In genomic region chr5:170151105-170151831, GRCh38 we compare ENCODE assay signal across 8 cellular contexts. TPM values are rescaled to one million over a fixed set of nuclear protein-coding genes. Genes with fewer than 3 reads are reported as not detected.
A peak's percentile ranks its signal among the peaks of the same experiment; 100 is the strongest.
DNase-seq lines count a peak whose midpoint lies in the region; ATAC-seq and TF ChIP-seq lines count a peak whose summit lies in the region.

No MANE protein-coding gene starts in this region.

- no peak overlapping the region for H3K4me3 Mint-ChIP-seq in nephron progenitor cell
- no peak overlapping the region for H3K4me3 Mint-ChIP-seq in activated naive CD4-positive, alpha-beta T cell treated with anti-CD3 and anti-CD28 coated beads for 36 hours

- peak; percentile 60 for ATAC-seq in GM18498 (IDR thresholded peaks at IDR 0.05; ENCODE audit: unreplicated experiment)

- TF ChIP-seq CTCF in cardiac fibroblast (IDR thresholded peaks at IDR 0.05; ENCODE audit: low read depth, low read length) (no peak), nephron progenitor cell (IDR thresholded peaks at IDR 0.05) (no peak)

- H3K4me3 ChIP-seq in cardiac fibroblast (replicated peaks in 1 of 2; ENCODE audit: low read depth in 2 of 2, low read length in 2 of 2) = no peak overlapping the region

- no peaks in the 10 kb centered on the region for H3K36me3 Mint-ChIP-seq in nephron progenitor cell (ENCODE audit: low read depth)
- no peaks in the 10 kb centered on the region for H3K36me3 Mint-ChIP-seq in activated naive CD4-positive, alpha-beta T cell treated with anti-CD3 and anti-CD28 coated beads for 36 hours (ENCODE audit: low read depth)

- no peaks in the 10 kb centered on the region for H3K9me3 Mint-ChIP-seq in nephron progenitor cell
- no peaks in the 10 kb centered on the region for H3K9me3 Mint-ChIP-seq in activated naive CD4-positive, alpha-beta T cell treated with anti-CD3 and anti-CD28 coated beads for 36 hours

- intact Hi-C loops in activated naive CD4-positive, alpha-beta T cell treated with anti-CD3 and anti-CD28 coated beads for 36 hours (cut with micrococcal nuclease) = no loop called here

- no peaks in the 10 kb centered on the region for H3K4me1 Mint-ChIP-seq in nephron progenitor cell
- no peaks in the 10 kb centered on the region for H3K4me1 Mint-ChIP-seq in activated naive CD4-positive, alpha-beta T cell treated with anti-CD3 and anti-CD28 coated beads for 36 hours (ENCODE audit: low read depth)

- H3K27me3 Mint-ChIP-seq in nephron progenitor cell (ENCODE audit: low read depth, poor library complexity) = peaks cover 20% of the 10 kb centered on the region
- H3K27me3 Mint-ChIP-seq in activated naive CD4-positive, alpha-beta T cell treated with anti-CD3 and anti-CD28 coated beads for 36 hours (ENCODE audit: low read depth) = no peaks in the 10 kb centered on the region

- no peak overlapping the region for H3K27ac Mint-ChIP-seq in nephron progenitor cell
- H3K27ac Mint-ChIP-seq in activated naive CD4-positive, alpha-beta T cell treated with anti-CD3 and anti-CD28 coated beads for 36 hours = no peak overlapping the region

- DNase-seq in HK-2 (ENCODE audit: unreplicated experiment) = peak; percentile 45
- peak; percentile 80 to 91 for DNase-seq in cardiac fibroblast (ENCODE audit: low read depth in 2 of 2)
- DNase-seq in nephron progenitor cell = peak; percentile 14
- no peak for DNase-seq in NCI-H1092 (lab: John Stamatoyannopoulos, UW)
- no peak for DNase-seq in globus pallidus (ENCODE audit: low spot score)
- no peak for DNase-seq in activated naive CD4-positive, alpha-beta T cell treated with anti-CD3 and anti-CD28 coated beads for 36 hours
- DNase-seq in DMS79 (lab: John Stamatoyannopoulos, UW) = no peak

- CTCF ChIA-PET in activated naive CD4-positive, alpha-beta T cell treated with anti-CD3 and anti-CD28 coated beads for 36 hours (lab: Charles Lee) = no interaction called here

RNA-seq across cellular contexts. Expression of gene FOXI1, which starts 45.6 kb away (rescaled TPM):
- not detected for total RNA-seq in activated naive CD4-positive, alpha-beta T cell treated with anti-CD3 and anti-CD28 coated beads for 36 hours

Comparison
In these comparisons a context has a peak if more than half of its experiments do, and no peak if none do; other contexts are left out.
1. DNase-seq: peak in HK-2 (single experiment), cardiac fibroblast (2 of 2) and nephron progenitor cell (single experiment); none in NCI-H1092 (single experiment), globus pallidus (single experiment), activated naive CD4-positive, alpha-beta T cell treated with anti-CD3 and anti-CD28 coated beads for 36 hours (single experiment) and DMS79 (single experiment).